11 cellular contexts compared by ENCODE assay signal in genomic region chr6:152368761-152369624, GRCh38.
DNase-seq lines count a peak whose midpoint lies in the region; ATAC-seq and TF ChIP-seq lines count a peak whose summit lies in the region.
"Had no signal": no experiment of that assay in that cellular context is flagged by ENCODE, and none has a peak within 500 bp of the region (broad histone marks: within the 10 kb centered on the region; RNA-seq: fewer than 3 reads in every experiment).

No MANE protein-coding gene starts in this region.

- WGBS in heart left ventricle, 4 donors = 42 to 58% (median 51%) methylated on average over 18 to 19 of the region's 19 CpGs

- H3K27me3 ChIP-seq in AG04450 (ENCODE audit: control insufficient read depth, insufficient read depth, low read length) (no peaks in the 10 kb centered on the region), heart left ventricle (no peaks in the 10 kb centered on the region)
- H3K27me3 ChIP-seq: BLaER1 had no signal

- H3K9me3 ChIP-seq in AG04450 (ENCODE audit: control insufficient read depth, insufficient read depth, low read length) (no peaks in the 10 kb centered on the region), heart left ventricle (no peaks in the 10 kb centered on the region)
- H3K9me3 ChIP-seq: BLaER1 had no signal

- POLR2A ChIA-PET in AG04450 (lab: Yijun Ruan, JAX) = no interaction called here
- POLR2A ChIA-PET in WTC11 (lab: Charles Lee) = no interaction called here

- H3K27me3 Mint-ChIP-seq in WTC11 (ENCODE audit: low read depth) = no peaks in the 10 kb centered on the region
- H3K27me3 Mint-ChIP-seq in T-helper 2 cell treated with Interferon-gamma antibody and Interleukin-4, amounts not matched to agents 5 μg/mL and 100 μg/mL, for 36 hours (ENCODE audit: low read depth) = peaks cover 5% of the 10 kb centered on the region
- H3K27me3 Mint-ChIP-seq: central memory CD8-positive, alpha-beta T cell had no signal

- ATAC-seq in WTC11 (peak; percentile 53), heart left ventricle (peak; percentile 83 to 95 (median 84)), HG03139 (IDR thresholded peaks at IDR 0.05; ENCODE audit: unreplicated experiment) (no peak)

- H3K4me3 Mint-ChIP-seq in WTC11 = no peak overlapping the region
- no peak overlapping the region for H3K4me3 Mint-ChIP-seq in T-helper 2 cell treated with Interferon-gamma antibody and Interleukin-4, amounts not matched to agents 5 μg/mL and 100 μg/mL, for 36 hours
- H3K4me3 Mint-ChIP-seq: central memory CD8-positive, alpha-beta T cell; stimulated activated naive CD8-positive, alpha-beta T cell treated with anti-CD3 and anti-CD28 coated beads, Interleukin-15, Interleukin-2, amounts not matched to agents 100 ng/mL and 50 ng/mL, for 24 hours had no signal

- H3K27ac Mint-ChIP-seq in WTC11 = no peak overlapping the region
- H3K27ac Mint-ChIP-seq in T-helper 2 cell treated with Interferon-gamma antibody and Interleukin-4, amounts not matched to agents 5 μg/mL and 100 μg/mL, for 36 hours = no peak overlapping the region
- H3K27ac Mint-ChIP-seq: stimulated activated naive CD8-positive, alpha-beta T cell treated with anti-CD3 and anti-CD28 coated beads, Interleukin-15, Interleukin-2, amounts not matched to agents 100 ng/mL and 50 ng/mL, for 24 hours had no signal

- DNase-seq in AG04450 (ENCODE audit: low read depth, low spot score) = no peak
- DNase-seq in WTC11 (ENCODE audit: low spot score) = no peak
- DNase-seq in heart left ventricle = peak in 4 of 5 donors; percentile 29 to 68 (median 46)
- DNase-seq in occipital lobe (lab: John Stamatoyannopoulos, UW) = peak; percentile 52
- DNase-seq in NOMO-1 treated with dmso at 0.1 percent for 144 hours (lab: John Stamatoyannopoulos, UW; ENCODE audit: unreplicated experiment) = no peak
- no peak for DNase-seq in activated T-cell treated with anti-CD3 and anti-CD28 coated beads for 4 hours
- no peak for DNase-seq in T-helper 2 cell treated with Interferon-gamma antibody and Interleukin-4, amounts not matched to agents 5 μg/mL and 100 μg/mL, for 36 hours (ENCODE audit: low spot score)

- H3K36me3 Mint-ChIP-seq in WTC11 = no peaks in the 10 kb centered on the region
- no peaks in the 10 kb centered on the region for H3K36me3 Mint-ChIP-seq in T-helper 2 cell treated with Interferon-gamma antibody and Interleukin-4, amounts not matched to agents 5 μg/mL and 100 μg/mL, for 36 hours (ENCODE audit: low read depth)

- peak overlapping the region; percentile 31 for H3K27ac ChIP-seq in AG04450 (ENCODE audit: low read depth, low read length)
- peak overlapping the region; percentile 32 to 79 (median 62) for H3K27ac ChIP-seq in heart left ventricle
- H3K27ac ChIP-seq: BLaER1 had no signal

- H3K9me3 Mint-ChIP-seq in WTC11 = peaks cover 3% of the 10 kb centered on the region; the same call in 1 of the 2 replicates
- H3K9me3 Mint-ChIP-seq in T-helper 2 cell treated with Interferon-gamma antibody and Interleukin-4, amounts not matched to agents 5 μg/mL and 100 μg/mL, for 36 hours = no peaks in the 10 kb centered on the region
- H3K9me3 Mint-ChIP-seq: central memory CD8-positive, alpha-beta T cell; stimulated activated naive CD8-positive, alpha-beta T cell treated with anti-CD3 and anti-CD28 coated beads, Interleukin-15, Interleukin-2, amounts not matched to agents 100 ng/mL and 50 ng/mL, for 24 hours had no signal

- peaks cover 0 to 24% (median 16%) of the 10 kb centered on the region in 12 donors for H3K4me1 ChIP-seq in heart left ventricle
- H3K4me1 ChIP-seq: BLaER1 had no signal

- TF ChIP-seq CTCF in AG04450 (IDR thresholded peaks at IDR 0.05; ENCODE audit: low read depth, low read length) = no peak
- no peak for TF ChIP-seq CTCF in WTC11 (IDR thresholded peaks at IDR 0.05)
- TF ChIP-seq CTCF in heart left ventricle (IDR thresholded peaks at IDR 0.05) = no peak

- H3K4me3 ChIP-seq in AG04450 (ENCODE audit: low read depth, low read length) = no peak overlapping the region; the same call in 1 of the 2 replicates
- H3K4me3 ChIP-seq in heart left ventricle = peak overlapping the region in 8 of 12 donors; percentile 8 to 32 (median 18)
- H3K4me3 ChIP-seq: BLaER1 had no signal

- peaks cover 11% of the 10 kb centered on the region for H3K4me1 Mint-ChIP-seq in WTC11
- no peaks in the 10 kb centered on the region for H3K4me1 Mint-ChIP-seq in T-helper 2 cell treated with Interferon-gamma antibody and Interleukin-4, amounts not matched to agents 5 μg/mL and 100 μg/mL, for 36 hours (ENCODE audit: low read depth)
- H3K4me1 Mint-ChIP-seq: central memory CD8-positive, alpha-beta T cell had no signal

- TF ChIP-seq POLR2A in heart left ventricle (IDR thresholded peaks at IDR 0.05) = no peak

- H3K36me3 ChIP-seq in heart left ventricle = peaks cover 0 to 92% (median 61%) of the 10 kb centered on the region in 9 donors
- H3K36me3 ChIP-seq: BLaER1 had no signal

- intact Hi-C loops in heart left ventricle (cut with DNase I) = no loop called here

- CTCF ChIA-PET in AG04450 (lab: Charles Lee) = interaction anchor here (1.6 kb wide), 1 partner anchor 12 kb away, joined by 6 read pairs; no protein-coding TSS in a partner anchor
- CTCF ChIA-PET in WTC11 (lab: Charles Lee) = interaction anchor here (1.0 to 1.4 kb wide), 2 partner anchors 12 to 31 kb away, joined by 3 to 4 read pairs; no protein-coding TSS in a partner anchor

TF ChIP-seq in WTC11, 78 proteins besides CTCF, POLR2A, EP300 and RAD21:
- no peak for TF ChIP-seq USF1 (CRISPR knock-in tag; IDR thresholded peaks at IDR 0.05)
- TF ChIP-seq ZNF512 (CRISPR knock-in tag; IDR thresholded peaks at IDR 0.05; ENCODE audit: borderline replicate concordance) = no peak
- TF ChIP-seq ZNF317 (CRISPR knock-in tag; IDR thresholded peaks at IDR 0.05; ENCODE audit: borderline replicate concordance, low read depth) = no peak
- no peak for TF ChIP-seq TEAD1 (CRISPR knock-in tag; IDR thresholded peaks at IDR 0.05)
- TF ChIP-seq CREB1 (CRISPR knock-in tag; IDR thresholded peaks at IDR 0.05) = no peak
- no peak for TF ChIP-seq ZNF396 (CRISPR knock-in tag; IDR thresholded peaks at IDR 0.05; ENCODE audit: borderline replicate concordance)
- TF ChIP-seq ZNF138 (CRISPR knock-in tag; conservative IDR thresholded peaks at IDR 0.05) = no peak
- no peak for TF ChIP-seq SOX15 (CRISPR knock-in tag; IDR thresholded peaks at IDR 0.05)
- no peak for TF ChIP-seq RELA (CRISPR knock-in tag; IDR thresholded peaks at IDR 0.05; ENCODE audit: borderline replicate concordance)
- TF ChIP-seq ZNF423 (CRISPR knock-in tag; IDR thresholded peaks at IDR 0.05) = no peak
- no peak for TF ChIP-seq ZBTB21 (CRISPR knock-in tag; IDR thresholded peaks at IDR 0.05; ENCODE audit: borderline replicate concordance)
- TF ChIP-seq MXD4 (CRISPR knock-in tag; IDR thresholded peaks at IDR 0.05; ENCODE audit: borderline replicate concordance) = no peak
- TF ChIP-seq PRRX2 (CRISPR knock-in tag; IDR thresholded peaks at IDR 0.05) = no peak
- no peak for TF ChIP-seq ARID4B (CRISPR knock-in tag; IDR thresholded peaks at IDR 0.05; ENCODE audit: borderline replicate concordance)

Comparison
In these comparisons a context has a peak if more than half of its experiments do, and no peak if none do; other contexts are left out.
1. DNase-seq: peak in heart left ventricle (4 of 5) and occipital lobe (single experiment); none in AG04450 (single experiment), WTC11 (single experiment), NOMO-1 treated with dmso at 0.1 percent for 144 hours (single experiment), activated T-cell treated with anti-CD3 and anti-CD28 coated beads for 4 hours (single experiment) and T-helper 2 cell treated with Interferon-gamma antibody and Interleukin-4, amounts not matched to agents 5 μg/mL and 100 μg/mL, for 36 hours (single experiment).